In genomic region chr6:35496851-35497570, GRCh38 we compare ENCODE assay signal across 7 cellular contexts. TPM values are rescaled to one million over a fixed set of nuclear protein-coding genes. Genes with fewer than 3 reads are reported as not detected.
DNase-seq lines count a peak whose midpoint lies in the region; ATAC-seq and TF ChIP-seq lines count a peak whose summit lies in the region.

Gene TEAD3 (minus strand): TSS chr6:35497079.

- peaks cover 8% of the 10 kb centered on the region for H3K79me1 ChIP-seq in mesenchymal stem cell (replicated peaks; ENCODE audit: low read length, poor library complexity, severe bottlenecking)

- H3K9me3 Mint-ChIP-seq in stimulated activated naive CD8-positive, alpha-beta T cell treated with anti-CD3 and anti-CD28 coated beads, Interleukin-15, amount 100 ng/mL, for 72 hours = no peaks in the 10 kb centered on the region

- TF ChIP-seq CTCF in GM13977 (IDR thresholded peaks at IDR 0.05; ENCODE audit: extremely low read depth, insufficient read depth, missing control alignments) = peak; percentile 31
- TF ChIP-seq CTCF in KMS-11 (conservative IDR thresholded peaks at IDR 0.05; ENCODE audit: low read depth, low read length) = no peak

- peak; percentile 70 for ATAC-seq in stimulated activated naive CD8-positive, alpha-beta T cell treated with anti-CD3 and anti-CD28 coated beads, Interleukin-15, amount 100 ng/mL, for 72 hours

- H2BK15ac ChIP-seq in mesenchymal stem cell (ENCODE audit: low read depth, poor library complexity, severe bottlenecking) = peak within 1 kb of the TSS; percentile 94

- in situ Hi-C loops in GM13977 (cut with MboI; ENCODE audit: low pct_unique_long_range_greater_than_20kb, low sequenced_read_pairs, unreplicated experiment) = no loop called here

- H4K91ac ChIP-seq in mesenchymal stem cell (ENCODE audit: low read length) = peak within 1 kb of the TSS; percentile 97

- no peaks in the 10 kb centered on the region for H3K9me3 ChIP-seq in mesenchymal stem cell (ENCODE audit: control insufficient read depth, low read length)

- WGBS in mesenchymal stem cell = under 1% methylated on average over 37 of the region's 98 CpGs

- H4K20me1 ChIP-seq in KMS-11 (ENCODE audit: insufficient read depth) = no peaks in the 10 kb centered on the region

- H2BK120ac ChIP-seq in mesenchymal stem cell (ENCODE audit: low read depth, low read length) = peak within 1 kb of the TSS; percentile 96

- DNase-seq in GM13977 (ENCODE audit: low spot score) (peak; percentile 95), mesenchymal stem cell (peak; percentile 68), NCI-H1436 treated with DMSO at 0.1 percent for 48 hours (lab: John Stamatoyannopoulos, UW) (no peak)
- DNase-seq in activated CD4-positive, alpha-beta T cell treated with anti-CD3 and anti-CD28 coated beads, Interleukin-2, amount 50 U/mL, for 1 hour = peak; percentile 31
- DNase-seq in effector CD8-positive, alpha-beta T cell (lab: John Stamatoyannopoulos, UW) = peak; percentile 42
- DNase-seq in stimulated activated naive CD8-positive, alpha-beta T cell treated with anti-CD3 and anti-CD28 coated beads, Interleukin-15, amount 100 ng/mL, for 72 hours = peak; percentile 52 to 68

- peak within 1 kb of the TSS; percentile 79 for H3K27ac ChIP-seq in KMS-11
- H3K27ac ChIP-seq in mesenchymal stem cell (ENCODE audit: low read length, poor library complexity, severe bottlenecking) = peak within 1 kb of the TSS; percentile 83

- peak within 1 kb of the TSS; percentile 91 to 98 for H3K4ac ChIP-seq in mesenchymal stem cell (ENCODE audit: low read depth in 1 of 2, low read length in 2 of 2)

- peak within 1 kb of the TSS in 1 of 2 experiments; percentile 86 for H2BK12ac ChIP-seq in mesenchymal stem cell (ENCODE audit: low read length in 2 of 2)

- no peaks in the 10 kb centered on the region for H3K79me2 ChIP-seq in KMS-11 (ENCODE audit: insufficient read depth, low read depth)

- peak within 1 kb of the TSS; percentile 94 for H2AFZ ChIP-seq in KMS-11 (ENCODE audit: low read depth)
- H2AFZ ChIP-seq in mesenchymal stem cell (ENCODE audit: low read depth, low read length) = no peak within 1 kb of the TSS

- H3K9ac ChIP-seq in KMS-11 (peak within 1 kb of the TSS; percentile 94), mesenchymal stem cell (ENCODE audit: low read length) (peak within 1 kb of the TSS; percentile 93)

- H3K4me3 ChIP-seq in KMS-11 (IDR thresholded peaks at IDR 0.05; ENCODE audit: insufficient read depth, low read depth, low read length) = peak within 1 kb of the TSS; percentile 41
- peak within 1 kb of the TSS; percentile 76 to 85 for H3K4me3 ChIP-seq in mesenchymal stem cell (ENCODE audit: insufficient read depth in 1 of 2, low read depth in 1 of 2, low read length in 2 of 2)

- H3K4me1 ChIP-seq in KMS-11 (ENCODE audit: low read depth, poor library complexity, severe bottlenecking) (peaks cover 12% of the 10 kb centered on the region), mesenchymal stem cell (ENCODE audit: control insufficient read depth, insufficient read depth, low read depth, low read length) (peaks cover 55% of the 10 kb centered on the region)

- H2AK5ac ChIP-seq in mesenchymal stem cell (ENCODE audit: low read length, severe bottlenecking) = peak within 1 kb of the TSS; percentile 79

- H3K23ac ChIP-seq in mesenchymal stem cell (ENCODE audit: low read length in 2 of 2) = peak within 1 kb of the TSS in 1 of 2 experiments; percentile 73

- H3K18ac ChIP-seq in mesenchymal stem cell (ENCODE audit: low read depth in 1 of 2, low read length in 2 of 2) = peak within 1 kb of the TSS; percentile 92 to 94

- H3K4me2 ChIP-seq in KMS-11 (peak within 1 kb of the TSS; percentile 80), mesenchymal stem cell (ENCODE audit: low read length, poor library complexity, severe bottlenecking) (peak within 1 kb of the TSS; percentile 94)

- H4K8ac ChIP-seq in mesenchymal stem cell (ENCODE audit: low read length) = peak within 1 kb of the TSS; percentile 94

- H2BK5ac ChIP-seq in mesenchymal stem cell (ENCODE audit: low read depth, low read length, poor library complexity, severe bottlenecking) = peak within 1 kb of the TSS; percentile 99

- H3K27me3 Mint-ChIP-seq in stimulated activated naive CD8-positive, alpha-beta T cell treated with anti-CD3 and anti-CD28 coated beads, Interleukin-15, amount 100 ng/mL, for 72 hours = peaks cover 30% of the 10 kb centered on the region

- no peaks in the 10 kb centered on the region for H3K36me3 ChIP-seq in KMS-11 (ENCODE audit: insufficient read depth)
- H3K36me3 ChIP-seq in mesenchymal stem cell (ENCODE audit: control insufficient read depth in 1 of 2, insufficient read depth in 2 of 2, low read depth in 1 of 2, low read length in 2 of 2) = peaks cover 0 to 12% of the 10 kb centered on the region in 2 experiments

- H3K14ac ChIP-seq in mesenchymal stem cell (ENCODE audit: low read length in 2 of 2) = peak within 1 kb of the TSS; percentile 96 to 97

- H3K4me3 Mint-ChIP-seq in stimulated activated naive CD8-positive, alpha-beta T cell treated with anti-CD3 and anti-CD28 coated beads, Interleukin-15, amount 100 ng/mL, for 72 hours = peak within 1 kb of the TSS; percentile 80 to 86

- H3K27me3 ChIP-seq in KMS-11 (ENCODE audit: insufficient read depth, low read depth) (no peaks in the 10 kb centered on the region), mesenchymal stem cell (ENCODE audit: control insufficient read depth in 1 of 2, insufficient read depth in 1 of 2, low read length in 2 of 2) (no peaks in the 10 kb centered on the region)

- peaks cover 31% of the 10 kb centered on the region for H3K4me1 Mint-ChIP-seq in stimulated activated naive CD8-positive, alpha-beta T cell treated with anti-CD3 and anti-CD28 coated beads, Interleukin-15, amount 100 ng/mL, for 72 hours

- H3K27ac Mint-ChIP-seq in stimulated activated naive CD8-positive, alpha-beta T cell treated with anti-CD3 and anti-CD28 coated beads, Interleukin-15, amount 100 ng/mL, for 72 hours = peak within 1 kb of the TSS; percentile 22 to 28

RNA-seq across cellular contexts. Expression of gene TEAD3, which starts in this region (rescaled TPM):
- polyA plus RNA-seq in mesenchymal stem cell (2013, experiment 1 of 2) = 41.3 TPM
- polyA plus RNA-seq in mesenchymal stem cell (2013, experiment 2 of 2) = 39.0 TPM
